Comparison of ENCODE assay signal across 32 cellular contexts in the genomic region with DNA sequence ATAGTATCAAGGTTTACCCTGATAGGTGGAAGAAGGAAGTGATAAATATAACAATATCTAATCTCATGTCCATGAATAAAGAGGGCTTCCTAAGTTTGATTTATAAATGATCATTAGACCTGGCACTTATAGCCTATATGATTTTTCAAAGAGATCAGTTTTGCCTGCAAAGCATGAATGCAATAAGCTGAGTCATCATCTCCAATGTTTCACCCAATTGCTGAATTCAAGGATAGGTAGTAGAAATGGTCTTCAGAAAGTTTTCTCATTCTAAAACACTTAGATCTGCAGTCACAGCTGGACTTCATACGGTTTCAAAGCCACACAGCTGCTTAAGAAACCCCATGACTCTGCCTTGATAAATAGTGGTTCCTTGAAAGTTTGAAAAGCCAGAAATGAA.
"Had no signal": no experiment of that assay in that cellular context is flagged by ENCODE, and none has a peak within 500 bp of the region (broad histone marks: within the 10 kb centered on the region; RNA-seq: fewer than 3 reads in every experiment).

No MANE protein-coding gene starts in this region.

- H3K4me3 Mint-ChIP-seq: naive B cell; naive thymus-derived CD8-positive, alpha-beta T cell; natural killer cell treated with Interleukin-12 subunit alpha and Interleukin-12 subunit beta and Interleukin-15 and Interleukin-18, amount 100 ng/mL, for 72 hours; stimulated activated memory B cell treated with anti-CD40 and anti-IgM and Interleukin-4, amounts not matched to agents 10 μg/mL and 1 μg/mL and 100 μg/mL, for 72 hours; stimulated activated naive CD8-positive, alpha-beta T cell treated with anti-CD3 and anti-CD28 coated beads, Interleukin-15, amount 100 ng/mL, for 72 hours; type B pancreatic cell had no signal

- H3K9me3 ChIP-seq: neutrophil, ovary, psoas muscle, suprapubic skin, testis, tibial artery, transverse colon, upper lobe of right lung, uterus had no signal

- H3K9ac ChIP-seq: parathyroid adenoma had no signal

- H3K27me3 Mint-ChIP-seq: naive thymus-derived CD8-positive, alpha-beta T cell; natural killer cell treated with Interleukin-12 subunit alpha and Interleukin-12 subunit beta and Interleukin-15 and Interleukin-18, amount 100 ng/mL, for 72 hours; progenitor cell of endocrine pancreas; stimulated activated memory B cell treated with anti-CD40 and anti-IgM and Interleukin-4, amounts not matched to agents 10 μg/mL and 1 μg/mL and 100 μg/mL, for 72 hours; stimulated activated naive CD8-positive, alpha-beta T cell treated with anti-CD3 and anti-CD28 coated beads, Interleukin-15, amount 100 ng/mL, for 72 hours; type B pancreatic cell had no signal

- H3K27ac ChIP-seq: neutrophil, ovary, parathyroid adenoma, psoas muscle, skin epidermis, spleen, suprapubic skin, testis, tibial artery, transverse colon, upper lobe of right lung, uterus had no signal

- ATAC-seq: naive thymus-derived CD8-positive, alpha-beta T cell; natural killer cell treated with Interleukin-12 subunit alpha and Interleukin-12 subunit beta and Interleukin-15 and Interleukin-18, amount 100 ng/mL, for 72 hours; psoas muscle; right cardiac atrium; sciatic nerve; stimulated activated memory B cell treated with anti-CD40 and anti-IgM and Interleukin-4, amounts not matched to agents 10 μg/mL and 1 μg/mL and 100 μg/mL, for 72 hours; stimulated activated naive CD8-positive, alpha-beta T cell treated with anti-CD3 and anti-CD28 coated beads, Interleukin-15, amount 100 ng/mL, for 72 hours; stimulated activated naive CD8-positive, alpha-beta T cell treated with anti-CD3 and anti-CD28 coated beads, Interleukin-15, Interleukin-2, amounts not matched to agents 100 U/mL and 50 U/mL, for 24 hours; upper lobe of right lung had no signal

- H3K27ac Mint-ChIP-seq: naive B cell; naive thymus-derived CD8-positive, alpha-beta T cell; natural killer cell treated with Interleukin-12 subunit alpha and Interleukin-12 subunit beta and Interleukin-15 and Interleukin-18, amount 100 ng/mL, for 72 hours; progenitor cell of endocrine pancreas; stimulated activated memory B cell treated with anti-CD40 and anti-IgM and Interleukin-4, amounts not matched to agents 10 μg/mL and 1 μg/mL and 100 μg/mL, for 72 hours; stimulated activated naive CD8-positive, alpha-beta T cell treated with anti-CD3 and anti-CD28 coated beads, Interleukin-15, amount 100 ng/mL, for 72 hours; type B pancreatic cell had no signal

- H3K4me1 ChIP-seq: parathyroid adenoma, psoas muscle, spleen, suprapubic skin, testis, tibial artery, transverse colon, upper lobe of right lung, uterus had no signal

- H3K4me1 Mint-ChIP-seq: naive B cell; naive thymus-derived CD8-positive, alpha-beta T cell; stimulated activated memory B cell treated with anti-CD40 and anti-IgM and Interleukin-4, amounts not matched to agents 10 μg/mL and 1 μg/mL and 100 μg/mL, for 72 hours; stimulated activated naive CD8-positive, alpha-beta T cell treated with anti-CD3 and anti-CD28 coated beads, Interleukin-15, amount 100 ng/mL, for 72 hours had no signal

- H3K9me3 Mint-ChIP-seq: stimulated activated memory B cell treated with anti-CD40 and anti-IgM and Interleukin-4, amounts not matched to agents 10 μg/mL and 1 μg/mL and 100 μg/mL, for 72 hours; type B pancreatic cell had no signal

- H3K36me3 Mint-ChIP-seq: naive B cell; naive thymus-derived CD8-positive, alpha-beta T cell; natural killer cell treated with Interleukin-12 subunit alpha and Interleukin-12 subunit beta and Interleukin-15 and Interleukin-18, amount 100 ng/mL, for 72 hours; stimulated activated memory B cell treated with anti-CD40 and anti-IgM and Interleukin-4, amounts not matched to agents 10 μg/mL and 1 μg/mL and 100 μg/mL, for 72 hours; type B pancreatic cell had no signal

- H3K4me2 ChIP-seq: smooth muscle cell had no signal

- H3K79me2 ChIP-seq: parathyroid adenoma had no signal

- H2AFZ ChIP-seq: parathyroid adenoma had no signal

- H3K27me3 ChIP-seq: neutrophil, ovary, spleen, suprapubic skin, testis, tibial artery, transverse colon, upper lobe of right lung, uterus had no signal

- H3K36me3 ChIP-seq: neutrophil, ovary, spleen, suprapubic skin, tibial artery, transverse colon, upper lobe of right lung, uterus had no signal

- H3K4me3 ChIP-seq: ovary, psoas muscle, skin epidermis, smooth muscle cell, spleen, suprapubic skin, testis, tibial artery, transverse colon, upper lobe of right lung, uterus had no signal

- DNase-seq: naive B cell; naive thymus-derived CD8-positive, alpha-beta T cell; nucleus accumbens; ovary; posterior cingulate gyrus; psoas muscle; right cardiac atrium; spleen; stimulated activated CD4-positive, alpha-beta T cell treated with anti-CD3 and anti-CD28 coated beads, Interleukin-12 subunit alpha, Interleukin-12 subunit beta, amount 100 ng/mL, for 4 hours; stimulated activated CD4-positive, alpha-beta T cell treated with anti-CD3 and anti-CD28 coated beads, Interleukin-1b, Interleukin-23, amount 100 ng/mL, for 48 hours; stimulated activated CD4-positive, alpha-beta T cell treated with anti-CD3 and anti-CD28 coated beads, Interleukin-4, amount 100 ng/mL, for 1 hour; stimulated activated CD4-positive, alpha-beta T cell treated with anti-CD3 and anti-CD28 coated beads, Interleukin-4, amount 100 ng/mL, for 4 hours; stimulated activated CD8-positive, alpha-beta memory T cell treated with anti-CD3 and anti-CD28 coated beads, Interleukin-4, amount 100 ng/mL, for 48 hours; stimulated activated naive CD4-positive, alpha-beta T cell; stimulated activated naive CD8-positive, alpha-beta T cell treated with anti-CD3 and anti-CD28 coated beads, Interleukin-15, amount 100 ng/mL, for 72 hours; stimulated activated naive CD8-positive, alpha-beta T cell treated with anti-CD3 and anti-CD28 coated beads, Interleukin-15, Interleukin-2, amounts not matched to agents 100 U/mL and 50 U/mL, for 24 hours; substantia nigra; testis; tibial artery; transverse colon; upper lobe of right lung; uterus had no signal
